ENCODE assay signal across 2 cellular contexts in the genomic region with DNA sequence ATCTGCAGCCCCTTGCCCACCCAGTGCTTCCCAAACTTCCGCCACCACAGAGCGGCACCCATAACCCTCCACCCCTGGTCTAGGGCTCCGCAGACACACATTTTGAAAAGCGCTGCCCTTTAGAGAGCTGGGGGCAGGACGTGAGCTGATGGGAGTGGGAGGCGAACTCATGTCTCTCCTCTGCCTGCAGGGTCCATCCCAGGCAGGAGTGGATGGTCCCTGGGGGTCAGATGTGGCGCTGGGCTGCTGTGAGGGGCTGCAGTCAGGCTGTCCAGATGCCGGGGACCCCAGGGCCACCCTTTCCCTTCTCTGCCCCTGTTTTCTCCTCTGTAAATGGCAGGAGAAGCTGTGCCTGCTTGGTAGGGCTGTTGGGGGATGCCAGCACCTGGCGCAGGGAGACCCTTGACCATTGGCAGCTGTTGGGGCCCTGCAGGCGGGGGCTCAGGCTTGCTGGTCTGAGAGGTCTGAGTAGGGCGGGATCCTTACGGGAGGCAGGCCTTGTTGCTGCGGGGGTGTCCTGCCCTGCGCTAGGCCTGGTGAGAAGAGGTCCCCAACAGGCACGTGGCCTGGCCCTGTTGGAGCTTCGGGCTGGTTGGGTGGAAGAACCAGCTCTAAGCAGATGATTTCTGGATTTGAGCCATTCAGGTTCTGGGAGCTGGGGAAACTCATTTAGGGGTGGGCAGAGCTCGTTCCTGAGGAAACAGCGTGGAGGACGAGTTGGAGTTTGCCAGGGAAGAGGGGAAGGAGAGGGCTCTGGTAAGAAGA.
TF ChIP-seq lines count a peak whose summit lies in the region.

No MANE protein-coding gene starts in this region.

TF ChIP-seq in H1, 55 proteins besides CTCF, POLR2A, EP300 and RAD21:
- no peak for TF ChIP-seq BCL11A (IDR thresholded peaks at IDR 0.05; ENCODE audit: low read depth in 2 of 2, low read length in 2 of 2)
- TF ChIP-seq CBX5 (IDR thresholded peaks at IDR 0.05; ENCODE audit: low read depth, low read length): no peak
- TF ChIP-seq RXRA (IDR thresholded peaks at IDR 0.05; ENCODE audit: insufficient read depth, low read depth, low read length): no peak
- no peak for TF ChIP-seq SUZ12 (IDR thresholded peaks at IDR 0.05; ENCODE audit: low read length)
- TF ChIP-seq KDM1A (IDR thresholded peaks at IDR 0.05; ENCODE audit: borderline replicate concordance, low read length): no peak
- TF ChIP-seq CHD2 (IDR thresholded peaks at IDR 0.05; ENCODE audit: low read length): no peak

TF ChIP-seq in HEK293T, 16 proteins besides CTCF, POLR2A, EP300 and RAD21:
- TF ChIP-seq ELF4 (IDR thresholded peaks at IDR 0.05) (no peak), CTBP1 (IDR thresholded peaks at IDR 0.05; ENCODE audit: borderline replicate concordance) (no peak), FOXK2 (IDR thresholded peaks at IDR 0.05) (no peak), HDGF (IDR thresholded peaks at IDR 0.05; ENCODE audit: borderline replicate concordance) (no peak), ZNF384 (IDR thresholded peaks at IDR 0.05) (no peak), SUZ12 (IDR thresholded peaks at IDR 0.05) (no peak), TARDBP (IDR thresholded peaks at IDR 0.05) (no peak), FOXA1 (IDR thresholded peaks at IDR 0.05) (no peak), ARNT (IDR thresholded peaks at IDR 0.05) (no peak), FOXM1 (IDR thresholded peaks at IDR 0.05; ENCODE audit: borderline replicate concordance) (no peak), SP1 (IDR thresholded peaks at IDR 0.05) (no peak), L3MBTL2 (conservative IDR thresholded peaks at IDR 0.05) (no peak), NFRKB (IDR thresholded peaks at IDR 0.05) (no peak), LEF1 (IDR thresholded peaks at IDR 0.05; ENCODE audit: borderline replicate concordance) (no peak)
